In the genomic region with DNA sequence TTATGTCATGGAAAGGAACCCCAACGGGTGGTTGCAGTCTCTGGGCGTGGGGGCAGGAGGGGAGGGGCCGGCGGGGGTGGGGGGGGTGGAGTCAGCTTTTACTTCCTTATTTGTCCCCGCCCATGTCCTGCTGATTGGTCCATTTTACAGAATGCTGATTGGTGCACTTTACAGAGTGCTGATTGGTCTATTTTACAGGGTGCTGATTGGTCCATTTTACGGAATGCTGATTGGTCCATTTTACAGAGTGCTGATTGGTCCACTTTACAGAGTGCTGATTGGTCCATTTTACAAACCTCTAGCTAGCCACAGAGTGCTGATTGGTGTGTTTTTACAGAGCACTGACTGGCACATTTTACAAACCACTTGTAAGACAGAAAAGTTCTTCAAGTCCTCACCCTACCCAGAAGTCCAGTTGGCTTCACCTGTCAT, we compare ENCODE assay signal across 1 cellular context.
A peak's percentile ranks its signal among the peaks of the same experiment; 100 is the strongest.
TF ChIP-seq lines count a peak whose summit lies in the region.
"Not testable (repeated sequence)": the region's sequence is repeated elsewhere in the genome, so short reads cannot be mapped to it uniquely, and the experiment has no call there.

No MANE protein-coding gene starts in this region.

TF ChIP-seq in K562, 482 proteins besides CTCF, POLR2A, EP300 and RAD21:
- TF ChIP-seq MBD2 (IDR thresholded peaks at IDR 0.05; ENCODE audit: borderline replicate concordance, low read depth), result peak; percentile 67; the same call in 1 of the 2 replicates
- TF ChIP-seq ASH1L (IDR thresholded peaks at IDR 0.05; ENCODE audit: borderline replicate concordance, low read depth, partially characterized antibody), result peak; percentile 86
- TF ChIP-seq, protein P1, sequence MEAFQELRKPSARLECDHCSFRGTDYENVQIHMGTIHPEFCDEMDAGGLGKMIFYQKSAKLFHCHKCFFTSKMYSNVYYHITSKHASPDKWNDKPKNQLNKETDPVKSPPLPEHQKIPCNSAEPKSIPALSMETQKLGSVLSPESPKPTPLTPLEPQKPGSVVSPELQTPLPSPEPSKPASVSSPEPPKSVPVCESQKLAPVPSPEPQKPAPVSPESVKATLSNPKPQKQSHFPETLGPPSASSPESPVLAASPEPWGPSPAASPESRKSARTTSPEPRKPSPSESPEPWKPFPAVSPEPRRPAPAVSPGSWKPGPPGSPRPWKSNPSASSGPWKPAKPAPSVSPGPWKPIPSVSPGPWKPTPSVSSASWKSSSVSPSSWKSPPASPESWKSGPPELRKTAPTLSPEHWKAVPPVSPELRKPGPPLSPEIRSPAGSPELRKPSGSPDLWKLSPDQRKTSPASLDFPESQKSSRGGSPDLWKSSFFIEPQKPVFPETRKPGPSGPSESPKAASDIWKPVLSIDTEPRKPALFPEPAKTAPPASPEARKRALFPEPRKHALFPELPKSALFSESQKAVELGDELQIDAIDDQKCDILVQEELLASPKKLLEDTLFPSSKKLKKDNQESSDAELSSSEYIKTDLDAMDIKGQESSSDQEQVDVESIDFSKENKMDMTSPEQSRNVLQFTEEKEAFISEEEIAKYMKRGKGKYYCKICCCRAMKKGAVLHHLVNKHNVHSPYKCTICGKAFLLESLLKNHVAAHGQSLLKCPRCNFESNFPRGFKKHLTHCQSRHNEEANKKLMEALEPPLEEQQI (IDR thresholded peaks at IDR 0.05), result peak; percentile 65
- peak; percentile 27; the same call in 1 of the 2 replicates for TF ChIP-seq MAFF (IDR thresholded peaks at IDR 0.05; ENCODE audit: low read length)
- TF ChIP-seq FOS (IDR thresholded peaks at IDR 0.05; ENCODE audit: extremely low read depth, insufficient read length), result peak; percentile 67
- TF ChIP-seq FOXM1 (IDR thresholded peaks at IDR 0.05; ENCODE audit: low read depth), result peak; percentile 28; the same call in 1 of the 2 replicates
- not testable (repeated sequence) for TF ChIP-seq FOXM1 (CRISPR knock-in tag; IDR thresholded peaks at IDR 0.05; ENCODE audit: low read depth)
- peak; percentile 99 for TF ChIP-seq ZNF316 (IDR thresholded peaks at IDR 0.05)
- TF ChIP-seq, protein P2, sequence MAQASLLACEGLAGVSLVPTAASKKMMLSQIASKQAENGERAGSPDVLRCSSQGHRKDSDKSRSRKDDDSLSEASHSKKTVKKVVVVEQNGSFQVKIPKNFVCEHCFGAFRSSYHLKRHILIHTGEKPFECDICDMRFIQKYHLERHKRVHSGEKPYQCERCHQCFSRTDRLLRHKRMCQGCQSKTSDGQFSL (CRISPR knock-in tag; IDR thresholded peaks at IDR 0.05), result not testable (repeated sequence)
- TF ChIP-seq, protein P2 (tag; IDR thresholded peaks at IDR 0.05), result peak in 1 of 2 experiments; percentile 22; a peak in 1 of 4 replicates
- peak; percentile 95 for TF ChIP-seq C11orf30 (IDR thresholded peaks at IDR 0.05; ENCODE audit: low read depth)
- peak; percentile 31; the same call in 1 of the 2 replicates for TF ChIP-seq MAFK (IDR thresholded peaks at IDR 0.05; ENCODE audit: low read length)
- TF ChIP-seq, protein P3, sequence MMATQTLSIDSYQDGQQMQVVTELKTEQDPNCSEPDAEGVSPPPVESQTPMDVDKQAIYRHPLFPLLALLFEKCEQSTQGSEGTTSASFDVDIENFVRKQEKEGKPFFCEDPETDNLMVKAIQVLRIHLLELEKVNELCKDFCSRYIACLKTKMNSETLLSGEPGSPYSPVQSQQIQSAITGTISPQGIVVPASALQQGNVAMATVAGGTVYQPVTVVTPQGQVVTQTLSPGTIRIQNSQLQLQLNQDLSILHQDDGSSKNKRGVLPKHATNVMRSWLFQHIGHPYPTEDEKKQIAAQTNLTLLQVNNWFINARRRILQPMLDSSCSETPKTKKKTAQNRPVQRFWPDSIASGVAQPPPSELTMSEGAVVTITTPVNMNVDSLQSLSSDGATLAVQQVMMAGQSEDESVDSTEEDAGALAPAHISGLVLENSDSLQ (IDR thresholded peaks at IDR 0.05), result 0 out of 2 replicates have a peak, but pooled peaks have one; percentile 5
- TF ChIP-seq CC2D1A (IDR thresholded peaks at IDR 0.05), result peak; percentile 92
- TF ChIP-seq NFYB (IDR thresholded peaks at IDR 0.05; ENCODE audit: extremely low read depth, insufficient read length), result peak; percentile 83
- TF ChIP-seq, protein P4, sequence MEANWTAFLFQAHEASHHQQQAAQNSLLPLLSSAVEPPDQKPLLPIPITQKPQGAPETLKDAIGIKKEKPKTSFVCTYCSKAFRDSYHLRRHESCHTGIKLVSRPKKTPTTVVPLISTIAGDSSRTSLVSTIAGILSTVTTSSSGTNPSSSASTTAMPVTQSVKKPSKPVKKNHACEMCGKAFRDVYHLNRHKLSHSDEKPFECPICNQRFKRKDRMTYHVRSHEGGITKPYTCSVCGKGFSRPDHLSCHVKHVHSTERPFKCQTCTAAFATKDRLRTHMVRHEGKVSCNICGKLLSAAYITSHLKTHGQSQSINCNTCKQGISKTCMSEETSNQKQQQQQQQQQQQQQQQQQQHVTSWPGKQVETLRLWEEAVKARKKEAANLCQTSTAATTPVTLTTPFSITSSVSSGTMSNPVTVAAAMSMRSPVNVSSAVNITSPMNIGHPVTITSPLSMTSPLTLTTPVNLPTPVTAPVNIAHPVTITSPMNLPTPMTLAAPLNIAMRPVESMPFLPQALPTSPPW (CRISPR knock-in tag; IDR thresholded peaks at IDR 0.05), result peak; percentile 73
- TF ChIP-seq RBM25 (IDR thresholded peaks at IDR 0.05; ENCODE audit: low read depth, low read length, severe bottlenecking), result peak; percentile 61
- peak; percentile 91 for TF ChIP-seq MAFG (tag; conservative IDR thresholded peaks at IDR 0.05)
- TF ChIP-seq, protein P5, sequence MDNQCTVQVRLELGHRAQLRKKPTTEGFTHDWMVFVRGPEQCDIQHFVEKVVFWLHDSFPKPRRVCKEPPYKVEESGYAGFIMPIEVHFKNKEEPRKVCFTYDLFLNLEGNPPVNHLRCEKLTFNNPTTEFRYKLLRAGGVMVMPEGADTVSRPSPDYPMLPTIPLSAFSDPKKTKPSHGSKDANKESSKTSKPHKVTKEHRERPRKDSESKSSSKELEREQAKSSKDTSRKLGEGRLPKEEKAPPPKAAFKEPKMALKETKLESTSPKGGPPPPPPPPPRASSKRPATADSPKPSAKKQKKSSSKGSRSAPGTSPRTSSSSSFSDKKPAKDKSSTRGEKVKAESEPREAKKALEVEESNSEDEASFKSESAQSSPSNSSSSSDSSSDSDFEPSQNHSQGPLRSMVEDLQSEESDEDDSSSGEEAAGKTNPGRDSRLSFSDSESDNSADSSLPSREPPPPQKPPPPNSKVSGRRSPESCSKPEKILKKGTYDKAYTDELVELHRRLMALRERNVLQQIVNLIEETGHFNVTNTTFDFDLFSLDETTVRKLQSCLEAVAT (IDR thresholded peaks at IDR 0.05), result 0 out of 4 replicates have a peak, but pooled peaks of 1 of the 2 experiments have one; percentile 33
- TF ChIP-seq ELF1 (tag; IDR thresholded peaks at IDR 0.05), result peak; percentile 74
